ENCODE assay signal across 8 cellular contexts in genomic region chr17:27010138-27010537, GRCh38.
DNase-seq lines count a peak whose midpoint lies in the region; ATAC-seq, FAIRE-seq and TF ChIP-seq lines count a peak whose summit lies in the region.
"Not testable (repeated sequence)": the region's sequence is repeated elsewhere in the genome, so short reads cannot be mapped to it uniquely, and the experiment has no call there.

No MANE protein-coding gene starts in this region.

- H2AFZ ChIP-seq in K562 (ENCODE audit: low read depth, low read length); HepG2 (ENCODE audit: low read length): not testable (repeated sequence)

- POLR2A ChIA-PET in HEK293 (lab: Yijun Ruan, JAX); K562 (lab: Yijun Ruan, JAX); HepG2 (lab: Yijun Ruan, JAX): not testable (repeated sequence)

- not testable (repeated sequence) for TF ChIP-seq RAD21 in K562 (CRISPR knock-in tag; conservative IDR thresholded peaks at IDR 0.05 in 1 of 2, IDR thresholded peaks at IDR 0.05 in 1 of 2); HepG2 (CRISPR knock-in tag; IDR thresholded peaks at IDR 0.05)

- H3K79me2 ChIP-seq in K562 (ENCODE audit: control insufficient read depth, insufficient read depth, low read length); HepG2 (ENCODE audit: insufficient read depth, low read length): not testable (repeated sequence)

- H3K4me2 ChIP-seq in K562 (ENCODE audit: insufficient read depth, low read length); HepG2 (ENCODE audit: low read depth, low read length): not testable (repeated sequence)

- not testable (repeated sequence) for H3K4me3 ChIP-seq in HEK293 (ENCODE audit: low read depth, low read length); NB4 (ENCODE audit: low read depth, low read length); K562; HepG2 (replicated peaks in 1 of 3; ENCODE audit: insufficient read depth in 1 of 3, low read depth in 2 of 3, low read length in 3 of 3)

- FAIRE-seq in HTR-8/SVneo (lab: Jason Lieb, UNC), result peak; percentile 59
- FAIRE-seq in K562 (lab: Jason Lieb, UNC); HepG2 (lab: Jason Lieb, UNC): not testable (repeated sequence)
- FAIRE-seq in urothelium cell line (lab: Jason Lieb, UNC), result peak; percentile 63

- H3K4me1 ChIP-seq in HEK293 (ENCODE audit: control insufficient read depth, insufficient read depth, low read length); K562 (replicated peaks in 1 of 2; ENCODE audit: control insufficient read depth in 2 of 2, insufficient read depth in 2 of 2, low read length in 2 of 2); HepG2 (ENCODE audit: insufficient read depth, low read length): not testable (repeated sequence)

- CTCF ChIA-PET in HEK293 (lab: Yijun Ruan, JAX); K562 (lab: Yijun Ruan, JAX; ENCODE audit: low intra/inter-chr PET ratio); HepG2 (lab: Yijun Ruan, JAX; ENCODE audit: low intra/inter-chr PET ratio, low total read pairs): not testable (repeated sequence)

- not testable (repeated sequence) for H3K9me1 ChIP-seq in K562 (ENCODE audit: control insufficient read depth, insufficient read depth, low read length)

- ATAC-seq in K562, result not testable (repeated sequence)
- ATAC-seq in HepG2, result peak; percentile 47

- not testable (repeated sequence) for BruUV-seq in K562 (replicated peaks; lab: Mats Ljungman, UMichigan); HepG2 (replicated peaks; lab: Mats Ljungman, UMichigan)

- not testable (repeated sequence) for H3K36me3 ChIP-seq in HEK293 (ENCODE audit: control insufficient read depth in 2 of 2, insufficient read depth in 1 of 2, low read length in 2 of 2); K562 (ENCODE audit: control insufficient read depth, insufficient read depth, low read length); HepG2 (replicated peaks in 1 of 2; ENCODE audit: control insufficient read depth in 1 of 2, insufficient read depth in 2 of 2, low read length in 2 of 2)

- H3K27ac ChIP-seq in HEK293 (ENCODE audit: extremely low read depth, low read depth, low read length); K562 (ENCODE audit: extremely low read depth, low read depth, low read length); HepG2 (ENCODE audit: extremely low read length, insufficient read depth, low read length): not testable (repeated sequence)

- TF ChIP-seq EP300 in K562 (IDR thresholded peaks at IDR 0.05; ENCODE audit: low read length); HepG2 (IDR thresholded peaks at IDR 0.05; ENCODE audit: low read depth in 2 of 2, low read length in 2 of 2); HepG2 (CRISPR knock-in tag; IDR thresholded peaks at IDR 0.05; ENCODE audit: borderline replicate concordance): not testable (repeated sequence)

- not testable (repeated sequence) for H3K9ac ChIP-seq in K562 (ENCODE audit: insufficient read depth in 1 of 2, low read depth in 2 of 2, low read length in 2 of 2); HepG2 (ENCODE audit: insufficient read depth, low read depth, low read length)

- H4K20me1 ChIP-seq in K562 (replicated peaks; ENCODE audit: control insufficient read depth, insufficient read depth, low read length); HepG2 (ENCODE audit: insufficient read depth, low read length): not testable (repeated sequence)

- H3K9me3 ChIP-seq in HEK293 (ENCODE audit: control insufficient read depth, insufficient read depth, low read depth, low read length); K562 (replicated peaks; ENCODE audit: control insufficient read depth, insufficient read depth, low read depth, low read length); HepG2 (ENCODE audit: low read length): not testable (repeated sequence)

- not testable (repeated sequence) for H3K27me3 ChIP-seq in K562 (ENCODE audit: control insufficient read depth in 2 of 2, insufficient read depth in 2 of 2, low read length in 2 of 2); HepG2 (ENCODE audit: control insufficient read depth in 1 of 2, insufficient read depth in 2 of 2, low read length in 2 of 2)

- in situ Hi-C loops in SK-MEL-5 (cut with HindIII; ENCODE audit: low pct_unique_long_range_greater_than_20kb, low sequenced_read_pairs); K562 (cut with MboI); HepG2 (cut with HindIII; ENCODE audit: extremely low pct_ligation_motif_present, low pct_unique_long_range_greater_than_20kb): not testable (repeated sequence)

- not testable (repeated sequence) for TF ChIP-seq CTCF in HEK293 (tag by site-specific recombination; IDR thresholded peaks at IDR 0.05); NB4 (IDR thresholded peaks at IDR 0.05; ENCODE audit: low read depth, low read length); K562 (IDR thresholded peaks at IDR 0.05 in 2 of 3, conservative IDR thresholded peaks at IDR 0.05 in 1 of 3; ENCODE audit: insufficient read depth in 2 of 3, low read depth in 1 of 3, low read length in 3 of 3); HepG2 (CRISPR knock-in tag; IDR thresholded peaks at IDR 0.05)

- not testable (repeated sequence) for DNase-seq in HTR-8/SVneo (ENCODE audit: insufficient read length, low spot score); K562 (ENCODE audit: extremely low read depth in 1 of 4, low spot score in 3 of 4); HepG2 (ENCODE audit: low spot score); urothelium cell line (ENCODE audit: low spot score)
- peak; percentile 4 for DNase-seq in NB4 (ENCODE audit: low read depth)
- peak; percentile 7 for DNase-seq in SK-MEL-5 (ENCODE audit: low read depth, low spot score)
- DNase-seq in UCSD-AML1 (lab: John Stamatoyannopoulos, UW; ENCODE audit: unreplicated experiment), result peak; percentile 4

- intact Hi-C loops in K562 (cut with micrococcal nuclease); HepG2 (cut with micrococcal nuclease; ENCODE audit: unreplicated experiment): not testable (repeated sequence)

- not testable (repeated sequence) for TF ChIP-seq POLR2A in NB4 (IDR thresholded peaks at IDR 0.05; ENCODE audit: extremely low read depth, insufficient read length); K562 (conservative IDR thresholded peaks at IDR 0.05); HepG2 (IDR thresholded peaks at IDR 0.05; ENCODE audit: insufficient read depth in 1 of 2, low read depth in 2 of 2, low read length in 2 of 2)

- 14% methylated on average over 3 of the region's 3 CpGs for WGBS in K562 (ENCODE audit: insufficient coverage, low coverage, missing lambda C conversion rate)
- 0% methylated on average over 1 of the region's 3 CpGs for WGBS in HepG2 (ENCODE audit: low lambda C conversion rate)

TF ChIP-seq in HEK293, 187 proteins besides CTCF, POLR2A, EP300 and RAD21 (continues in another document):
- peak; percentile 31; the same call in 1 of the 2 replicates for TF ChIP-seq GLIS1 (tag by site-specific recombination; IDR thresholded peaks at IDR 0.05)

TF ChIP-seq in K562, 482 proteins besides CTCF, POLR2A, EP300 and RAD21:
- TF ChIP-seq ATF1 (CRISPR knock-in tag; IDR thresholded peaks at IDR 0.05), result not testable (repeated sequence)
- TF ChIP-seq ATF1 (tag; IDR thresholded peaks at IDR 0.05) (peak; percentile 47; the same call in 1 of the 2 replicates), CREM (IDR thresholded peaks at IDR 0.05; ENCODE audit: low read depth) (0 out of 2 replicates have a peak, but pooled peaks have one; percentile 28)

TF ChIP-seq in HepG2, 621 proteins besides CTCF, POLR2A, EP300 and RAD21:
- TF ChIP-seq CREB1 (IDR thresholded peaks at IDR 0.05) (peak; percentile 96), ATF7 (IDR thresholded peaks at IDR 0.05) (peak; percentile 67)
- TF ChIP-seq CREB1, ATF7 (CRISPR knock-in tag; IDR thresholded peaks at IDR 0.05): not testable (repeated sequence)
TF ChIP-seq in HepG2: peak in this region for 2; not testable (repeated sequence) for 619.
